ENCODE assay signal across 26 cellular contexts in the genomic region with DNA sequence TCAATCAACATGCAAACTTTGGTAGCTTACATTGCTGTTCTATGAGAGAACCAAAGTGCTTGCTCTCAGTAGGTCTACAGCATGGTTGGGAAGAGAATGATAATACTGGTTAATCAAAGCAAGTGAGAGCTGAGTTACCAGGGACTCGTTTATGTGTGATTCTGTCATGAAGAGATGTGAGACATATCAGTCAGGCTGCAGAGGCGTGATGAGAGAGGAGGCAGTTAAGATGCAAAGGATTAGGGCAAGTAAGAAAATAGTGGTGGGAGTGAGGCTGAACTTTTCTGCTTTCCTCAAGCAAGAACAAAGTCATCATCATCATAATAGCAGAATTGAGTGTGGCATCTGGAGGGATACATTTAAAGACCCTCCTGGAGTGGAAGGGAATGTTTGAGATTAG.
"Had no signal": no experiment of that assay in that cellular context is flagged by ENCODE, and none has a peak within 500 bp of the region (broad histone marks: within the 10 kb centered on the region; RNA-seq: fewer than 3 reads in every experiment).

No MANE protein-coding gene starts in this region.

- H3K36me3 Mint-ChIP-seq: natural killer cell treated with Interleukin-12 subunit alpha and Interleukin-12 subunit beta and Interleukin-15 and Interleukin-18, amount 100 ng/mL, for 72 hours; stimulated activated effector memory CD8-positive, alpha-beta T cell treated with anti-CD3 and anti-CD28 coated beads, Interleukin-12 subunit alpha, Interleukin-12 subunit beta, amount 100 ng/mL, for 72 hours; stimulated activated naive B cell treated with anti-CD40 and anti-IgM and Interleukin-4, amounts not matched to agents 10 μg/mL and 1 μg/mL and 100 μg/mL, for 72 hours had no signal

- H3K4me3 ChIP-seq: pancreas, prostate gland, right lobe of liver, sigmoid colon, stomach, thoracic aorta, thyroid gland, tibial nerve, upper lobe of left lung, vagina had no signal

- DNase-seq: nephron progenitor cell; nucleus accumbens; pancreas; right cardiac atrium; right lobe of liver; sigmoid colon; small intestine; stimulated activated CD4-positive, alpha-beta T cell treated with anti-CD3 and anti-CD28 coated beads, Interleukin-15, amount 100 ng/mL, for 24 hours; stimulated activated CD4-positive, alpha-beta T cell treated with anti-CD3 and anti-CD28 coated beads, Interleukin-2, amount 100 ng/mL, for 24 hours; stimulated activated CD4-positive, alpha-beta T cell treated with anti-CD3 and anti-CD28 coated beads, Interleukin-2, amount 100 ng/mL, for 48 hours; stimulated activated CD4-positive, alpha-beta T cell treated with anti-CD3 and anti-CD28 coated beads, Interleukin-4, amount 100 ng/mL, for 24 hours; stimulated activated naive B cell treated with anti-CD40 and anti-IgM and Interleukin-4, amounts not matched to agents 10 μg/mL and 1 μg/mL and 100 μg/mL, for 72 hours; stimulated activated naive CD4-positive, alpha-beta T cell treated with Interleukin-2 at 50 U/mL for 16 hours; stomach; thyroid gland; trophoblast cell; upper lobe of left lung had no signal

- ATAC-seq: natural killer cell treated with Interleukin-12 subunit alpha and Interleukin-12 subunit beta and Interleukin-15 and Interleukin-18, amount 100 ng/mL, for 72 hours; pancreas; right cardiac atrium; right lobe of liver; stimulated activated effector memory CD8-positive, alpha-beta T cell treated with anti-CD3 and anti-CD28 coated beads, Interleukin-12 subunit alpha, Interleukin-12 subunit beta, amount 100 ng/mL, for 72 hours; stimulated activated naive B cell treated with anti-CD40 and anti-IgM and Interleukin-4, amounts not matched to agents 10 μg/mL and 1 μg/mL and 100 μg/mL, for 72 hours had no signal

- H3K36me3 ChIP-seq: neutrophil, pancreas, prostate gland, right lobe of liver, sigmoid colon, stomach, thoracic aorta, thyroid gland, tibial nerve, upper lobe of left lung, vagina had no signal

- H3K27ac ChIP-seq: neutrophil, pancreas, prostate gland, right lobe of liver, sigmoid colon, stomach, thoracic aorta, thyroid gland, tibial nerve, upper lobe of left lung, vagina had no signal

- H3K9me3 Mint-ChIP-seq: neural crest cell; stimulated activated effector memory CD8-positive, alpha-beta T cell treated with anti-CD3 and anti-CD28 coated beads, Interleukin-12 subunit alpha, Interleukin-12 subunit beta, amount 100 ng/mL, for 72 hours; stimulated activated naive B cell treated with anti-CD40 and anti-IgM and Interleukin-4, amounts not matched to agents 10 μg/mL and 1 μg/mL and 100 μg/mL, for 72 hours; stimulated activated naive CD8-positive, alpha-beta T cell treated with anti-CD3 and anti-CD28 coated beads, Interleukin-15, Interleukin-2, amounts not matched to agents 100 ng/mL and 50 ng/mL, for 24 hours had no signal

- H3K4me1 Mint-ChIP-seq: neural crest cell; stimulated activated effector memory CD8-positive, alpha-beta T cell treated with anti-CD3 and anti-CD28 coated beads, Interleukin-12 subunit alpha, Interleukin-12 subunit beta, amount 100 ng/mL, for 72 hours; stimulated activated naive B cell treated with anti-CD40 and anti-IgM and Interleukin-4, amounts not matched to agents 10 μg/mL and 1 μg/mL and 100 μg/mL, for 72 hours had no signal

- H3K27ac Mint-ChIP-seq: natural killer cell treated with Interleukin-12 subunit alpha and Interleukin-12 subunit beta and Interleukin-15 and Interleukin-18, amount 100 ng/mL, for 72 hours; nephron progenitor cell; stimulated activated effector memory CD8-positive, alpha-beta T cell treated with anti-CD3 and anti-CD28 coated beads, Interleukin-12 subunit alpha, Interleukin-12 subunit beta, amount 100 ng/mL, for 72 hours; stimulated activated naive B cell treated with anti-CD40 and anti-IgM and Interleukin-4, amounts not matched to agents 10 μg/mL and 1 μg/mL and 100 μg/mL, for 72 hours; stimulated activated naive CD8-positive, alpha-beta T cell treated with anti-CD3 and anti-CD28 coated beads, Interleukin-15, Interleukin-2, amounts not matched to agents 100 ng/mL and 50 ng/mL, for 24 hours had no signal

- H3K9me3 ChIP-seq: neutrophil, pancreas, prostate gland, right lobe of liver, sigmoid colon, stomach, thoracic aorta, thyroid gland, tibial nerve, upper lobe of left lung, vagina had no signal

- H3K4me3 Mint-ChIP-seq: natural killer cell treated with Interleukin-12 subunit alpha and Interleukin-12 subunit beta and Interleukin-15 and Interleukin-18, amount 100 ng/mL, for 72 hours; nephron progenitor cell; neural crest cell; stimulated activated effector memory CD8-positive, alpha-beta T cell treated with anti-CD3 and anti-CD28 coated beads, Interleukin-12 subunit alpha, Interleukin-12 subunit beta, amount 100 ng/mL, for 72 hours; stimulated activated naive B cell treated with anti-CD40 and anti-IgM and Interleukin-4, amounts not matched to agents 10 μg/mL and 1 μg/mL and 100 μg/mL, for 72 hours; stimulated activated naive CD8-positive, alpha-beta T cell treated with anti-CD3 and anti-CD28 coated beads, Interleukin-15, Interleukin-2, amounts not matched to agents 100 ng/mL and 50 ng/mL, for 24 hours had no signal

- H3K4me1 ChIP-seq: pancreas, prostate gland, right lobe of liver, sigmoid colon, stomach, tibial nerve, upper lobe of left lung, vagina had no signal

- H3K27me3 ChIP-seq: neutrophil, pancreas, right lobe of liver, sigmoid colon, stomach, thyroid gland, tibial nerve, upper lobe of left lung, vagina had no signal
